ENCODE assay signal across 8 cellular contexts in the genomic region with DNA sequence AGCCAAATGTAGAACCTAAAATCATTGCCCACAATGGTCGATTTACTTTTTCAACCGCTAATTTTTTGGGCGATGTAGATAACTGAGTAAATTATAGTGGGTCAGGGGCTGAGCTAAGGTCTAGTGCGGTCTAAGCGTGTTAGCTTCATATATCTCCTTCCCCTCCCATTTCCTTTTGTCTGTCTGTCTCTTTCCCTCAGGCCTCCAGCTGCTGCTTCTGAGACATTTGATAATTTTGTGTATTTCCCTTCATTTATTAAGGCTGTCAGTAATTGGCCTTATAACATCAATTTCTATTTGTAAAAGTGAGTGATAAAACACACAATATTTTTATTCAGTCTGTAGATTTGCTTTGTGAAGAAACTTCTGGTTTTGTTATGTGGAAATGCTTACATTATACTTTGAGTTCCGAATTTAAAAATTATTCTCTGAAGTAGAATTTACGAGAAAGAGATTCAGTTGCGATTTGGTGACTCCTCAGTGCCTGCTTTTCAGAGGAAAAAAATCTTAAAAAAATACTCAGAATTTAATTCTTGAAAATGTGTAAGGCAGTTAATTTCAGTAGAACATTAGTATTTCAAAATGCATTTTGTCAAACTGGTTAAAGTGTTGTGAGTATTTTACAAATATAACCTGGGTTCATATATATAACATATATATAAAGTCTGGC. TPM values are rescaled to one million over a fixed set of nuclear protein-coding genes. Genes with fewer than 3 reads are reported as not detected.
DNase-seq lines count a peak whose midpoint lies in the region.

No MANE protein-coding gene starts in this region.

- H3K4me2 ChIP-seq in mesenchymal stem cell (ENCODE audit: low read length, poor library complexity, severe bottlenecking): peak overlapping the region; percentile 63

- peaks cover 11% of the 10 kb centered on the region for H3K4me1 Mint-ChIP-seq in activated naive CD8-positive, alpha-beta T cell (ENCODE audit: low read depth)

- H3K79me1 ChIP-seq in mesenchymal stem cell (replicated peaks; ENCODE audit: low read length, poor library complexity, severe bottlenecking): no peaks in the 10 kb centered on the region

- peaks cover 2% of the 10 kb centered on the region for H3K27me3 Mint-ChIP-seq in activated naive CD8-positive, alpha-beta T cell

- no peak overlapping the region for H2BK120ac ChIP-seq in mesenchymal stem cell (ENCODE audit: low read depth, low read length)

- no peak overlapping the region for H2AFZ ChIP-seq in ACC112 (ENCODE audit: low read length, unreplicated experiment)
- H2AFZ ChIP-seq in mesenchymal stem cell (ENCODE audit: low read depth, low read length): no peak overlapping the region

- H2BK15ac ChIP-seq in mesenchymal stem cell (ENCODE audit: low read depth, poor library complexity, severe bottlenecking): no peak overlapping the region

- no peak overlapping the region for H2AK5ac ChIP-seq in mesenchymal stem cell (ENCODE audit: low read length, severe bottlenecking)

- H3K79me2 ChIP-seq in ACC112 (ENCODE audit: control insufficient read depth, insufficient read depth, low read length, unreplicated experiment): no peaks in the 10 kb centered on the region

- no peak overlapping the region for H3K18ac ChIP-seq in mesenchymal stem cell (ENCODE audit: low read depth in 1 of 2, low read length in 2 of 2)

- no peak overlapping the region for H3K9ac ChIP-seq in HUES6 (ENCODE audit: low read length)
- H3K9ac ChIP-seq in mesenchymal stem cell (ENCODE audit: low read length): peak overlapping the region; percentile 69

- no peaks in the 10 kb centered on the region for H3K9me3 Mint-ChIP-seq in activated naive CD8-positive, alpha-beta T cell (ENCODE audit: low read depth)

- no peaks in the 10 kb centered on the region for H3K9me3 ChIP-seq in HUES6 (ENCODE audit: control insufficient read depth, insufficient read depth, low read depth, low read length)
- H3K9me3 ChIP-seq in mesenchymal stem cell (ENCODE audit: control insufficient read depth, low read length): no peaks in the 10 kb centered on the region

- no peak overlapping the region for H2BK12ac ChIP-seq in mesenchymal stem cell (ENCODE audit: low read length in 2 of 2)

- no peaks in the 10 kb centered on the region for H3K36me3 ChIP-seq in ACC112 (ENCODE audit: insufficient read depth, low read length)
- no peaks in the 10 kb centered on the region for H3K36me3 ChIP-seq in HUES6 (ENCODE audit: control insufficient read depth, insufficient read depth, low read length)
- no peaks in the 10 kb centered on the region for H3K36me3 ChIP-seq in mesenchymal stem cell (ENCODE audit: control insufficient read depth in 1 of 2, insufficient read depth in 2 of 2, low read depth in 1 of 2, low read length in 2 of 2)

- H3K4me1 ChIP-seq in ACC112 (ENCODE audit: control insufficient read depth, insufficient read depth, low read length, unreplicated experiment): no peaks in the 10 kb centered on the region
- H3K4me1 ChIP-seq in HUES6 (ENCODE audit: control insufficient read depth, insufficient read depth, low read length): no peaks in the 10 kb centered on the region
- H3K4me1 ChIP-seq in mesenchymal stem cell (ENCODE audit: control insufficient read depth, insufficient read depth, low read depth, low read length): peaks cover 2% of the 10 kb centered on the region

- H3K27me3 ChIP-seq in ACC112 (ENCODE audit: insufficient read depth, low read length): peaks cover 36% of the 10 kb centered on the region
- peaks cover 29% of the 10 kb centered on the region for H3K27me3 ChIP-seq in HUES6 (ENCODE audit: control insufficient read depth, insufficient read depth, low read length)
- H3K27me3 ChIP-seq in mesenchymal stem cell (ENCODE audit: control insufficient read depth in 1 of 2, insufficient read depth in 1 of 2, low read length in 2 of 2): no peaks in the 10 kb centered on the region

- no peak overlapping the region for H3K14ac ChIP-seq in mesenchymal stem cell (ENCODE audit: low read length in 2 of 2)

- H3K4ac ChIP-seq in mesenchymal stem cell (ENCODE audit: low read depth in 1 of 2, low read length in 2 of 2): no peak overlapping the region

- DNase-seq in mesenchymal stem cell (no peak), DMS79 treated with DMSO at 0.1 percent for 48 hours (lab: John Stamatoyannopoulos, UW) (no peak), NCI-H446 treated with DMSO at 0.1 percent for 48 hours (lab: John Stamatoyannopoulos, UW) (no peak), NCI-H1092 (lab: John Stamatoyannopoulos, UW) (no peak), AG20443 (ENCODE audit: low spot score) (no peak)

- no peak overlapping the region for H3K27ac Mint-ChIP-seq in activated naive CD8-positive, alpha-beta T cell

- peak overlapping the region; percentile 87 for H3K4me3 Mint-ChIP-seq in activated naive CD8-positive, alpha-beta T cell

- H3K4me3 ChIP-seq in ACC112 (ENCODE audit: low read depth, low read length): peak overlapping the region; percentile 87
- peak overlapping the region; percentile 92 for H3K4me3 ChIP-seq in HUES6 (ENCODE audit: low read depth, low read length)
- peak overlapping the region in 1 of 2 experiments; percentile 81 for H3K4me3 ChIP-seq in mesenchymal stem cell (ENCODE audit: insufficient read depth in 1 of 2, low read depth in 1 of 2, low read length in 2 of 2)

- WGBS in mesenchymal stem cell: 60% methylated on average over 5 of the region's 8 CpGs

- no peak overlapping the region for H3K23ac ChIP-seq in mesenchymal stem cell (ENCODE audit: low read length in 2 of 2)

- H3K36me3 Mint-ChIP-seq in activated naive CD8-positive, alpha-beta T cell: no peaks in the 10 kb centered on the region

- no peak overlapping the region for H4K8ac ChIP-seq in mesenchymal stem cell (ENCODE audit: low read length)

- no peak overlapping the region for H3K27ac ChIP-seq in ACC112 (ENCODE audit: low read depth, low read length)
- no peak overlapping the region for H3K27ac ChIP-seq in HUES6 (ENCODE audit: low read depth, low read length)
- H3K27ac ChIP-seq in mesenchymal stem cell (ENCODE audit: low read length, poor library complexity, severe bottlenecking): no peak overlapping the region

- no peak overlapping the region for H4K91ac ChIP-seq in mesenchymal stem cell (ENCODE audit: low read length)

- H2BK5ac ChIP-seq in mesenchymal stem cell (ENCODE audit: low read depth, low read length, poor library complexity, severe bottlenecking): no peak overlapping the region

RNA-seq across cellular contexts. Expression of a gene that starts 1.4 kb away (rescaled TPM):
- 1.2 TPM for polyA plus RNA-seq in mesenchymal stem cell (2013, experiment 1 of 2)
- polyA plus RNA-seq in mesenchymal stem cell (2013, experiment 2 of 2): 1.3 TPM
